ENCODE assay signal across 6 cellular contexts in the genomic region with DNA sequence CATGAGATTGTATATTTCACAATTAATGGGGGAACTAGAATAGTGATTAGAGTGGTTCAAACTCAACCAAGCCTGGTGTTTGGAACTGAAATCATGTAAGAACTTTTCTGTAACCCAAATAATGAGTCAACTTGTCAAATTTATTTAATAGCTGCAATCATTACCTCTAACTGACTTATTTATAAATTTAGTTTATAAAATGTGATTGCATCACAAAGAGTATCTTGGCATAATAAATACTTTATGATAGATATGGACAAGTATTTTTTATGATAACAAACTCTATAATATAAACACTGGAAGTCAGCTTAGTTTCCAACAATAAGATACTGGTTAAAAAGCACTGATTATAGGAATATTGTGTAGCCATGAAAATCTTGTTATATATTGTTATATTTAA.
"Had no signal": no experiment of that assay in that cellular context is flagged by ENCODE, and none has a peak within 500 bp of the region (broad histone marks: within the 10 kb centered on the region; RNA-seq: fewer than 3 reads in every experiment).

No MANE protein-coding gene starts in this region.

- DNase-seq: GM23248, GOT3, H9, HCEC 1CT, KBM-7 had no signal

- H3K4me2 ChIP-seq: KMS-11 had no signal

- H3K9ac ChIP-seq: GM23248, KMS-11 had no signal

- H2AFZ ChIP-seq: GM23248 had no signal

- H3K4me3 ChIP-seq: GM23248 had no signal

- H3K27ac ChIP-seq: GM23248, KMS-11 had no signal
